In genomic region chr17:38608648-38609047, GRCh38 we compare ENCODE assay signal across 15 cellular contexts. TPM values are rescaled to one million over a fixed set of nuclear protein-coding genes. Genes with fewer than 3 reads are reported as not detected.
A peak's percentile ranks its signal among the peaks of the same experiment; 100 is the strongest.
DNase-seq lines count a peak whose midpoint lies in the region; TF ChIP-seq lines count a peak whose summit lies in the region.
"Had no signal": no experiment of that assay in that cellular context is flagged by ENCODE, and none has a peak within 500 bp of the region (broad histone marks: within the 10 kb centered on the region; RNA-seq: fewer than 3 reads in every experiment).

No MANE protein-coding gene starts in this region.

- H3K4me3 ChIP-seq in neural cell (ENCODE audit: low read length): no peak overlapping the region
- H3K4me3 ChIP-seq: K562, SJSA1 had no signal

- no peaks in the 10 kb centered on the region for H3K27me3 ChIP-seq in neural cell (ENCODE audit: insufficient read depth, low read depth, low read length)

- no peak overlapping the region for H3K4me2 ChIP-seq in neural cell (ENCODE audit: low read length)

- H2AFZ ChIP-seq in neural cell (ENCODE audit: low read depth, low read length): no peak overlapping the region

- peak overlapping the region; percentile 58 for H3K27ac ChIP-seq in neural cell (ENCODE audit: low read length)
- H3K27ac ChIP-seq: neutrophil, SJSA1 had no signal

- no TSS peak for BruUV-seq in MCF 10A (replicated peaks; lab: Mats Ljungman, UMichigan)

- peak; percentile 50 for DNase-seq in G401 (ENCODE audit: low spot score)
- peak; percentile 53 for DNase-seq in NCI-H2107 (lab: John Stamatoyannopoulos, UW)
- DNase-seq in MCF 10A (ENCODE audit: unreplicated experiment): peak; percentile 70
- DNase-seq in GDM1 (lab: John Stamatoyannopoulos, UW): no peak
- DNase-seq in activated gamma-delta T cell treated with Interleukin-2 at 50 U/mL for 16 hours: no peak
- DNase-seq in nephron progenitor cell: no peak
- DNase-seq in stimulated activated CD4-positive, alpha-beta T cell treated with anti-CD3 and anti-CD28 coated beads, Interleukin-4, amount 100 ng/mL, for 1 hour: no peak
- DNase-seq: central memory CD4-positive, alpha-beta T cell; glutamatergic neuron had no signal

- POLR2A ChIA-PET in MCF 10A (lab: Yijun Ruan, JAX): interaction anchor here (0.8 kb wide), 1 partner anchor 59 kb away, joined by 3 read pairs; no protein-coding TSS in a partner anchor

- no peaks in the 10 kb centered on the region for H4K20me1 ChIP-seq in neural cell (ENCODE audit: insufficient read depth)

- TF ChIP-seq RAD21 in neural cell (conservative IDR thresholded peaks at IDR 0.05): no peak

- CTCF ChIA-PET in MCF 10A (lab: Yijun Ruan, JAX): interaction anchor here (0.6 to 1.3 kb wide), 3 partner anchors 10 to 51 kb away, joined by 3 to 4 read pairs (median 3); no protein-coding TSS in a partner anchor

- no peaks in the 10 kb centered on the region for H3K9me3 ChIP-seq in neural cell (ENCODE audit: low read length)
- H3K9me3 ChIP-seq: neutrophil had no signal

- TF ChIP-seq CTCF in MCF 10A (IDR thresholded peaks at IDR 0.05; ENCODE audit: unreplicated experiment) (no peak), neural cell (IDR thresholded peaks at IDR 0.05; ENCODE audit: poor library complexity, severe bottlenecking) (no peak), nephron progenitor cell (IDR thresholded peaks at IDR 0.05) (no peak)

- in situ Hi-C loops in G401 (cut with HindIII; ENCODE audit: low sequenced_read_pairs): no loop called here

- no peaks in the 10 kb centered on the region for H3K4me1 Mint-ChIP-seq in MCF 10A (ENCODE audit: insufficient read depth, unreplicated experiment)
- peaks cover 33% of the 10 kb centered on the region for H3K4me1 Mint-ChIP-seq in nephron progenitor cell

- H3K79me2 ChIP-seq in neural cell (replicated peaks; ENCODE audit: insufficient read depth, low read length): peaks cover 27% of the 10 kb centered on the region

- intact Hi-C loops in MCF 10A (cut with micrococcal nuclease): no loop called here

- H3K9me2 ChIP-seq in neural cell (ENCODE audit: insufficient read depth, low read length): no peaks in the 10 kb centered on the region

- H3K27me3 Mint-ChIP-seq in MCF 10A (ENCODE audit: insufficient read depth, unreplicated experiment) (peaks cover 39% of the 10 kb centered on the region), nephron progenitor cell (ENCODE audit: low read depth, poor library complexity) (peaks cover 90% of the 10 kb centered on the region)

- H3K36me3 ChIP-seq in neural cell (ENCODE audit: insufficient read depth, low read length): no peaks in the 10 kb centered on the region
- H3K36me3 ChIP-seq: neutrophil, SJSA1 had no signal

- H3K9me3 Mint-ChIP-seq in MCF 10A (ENCODE audit: unreplicated experiment) (no peaks in the 10 kb centered on the region), nephron progenitor cell (peaks cover 27% of the 10 kb centered on the region)
- H3K9me3 Mint-ChIP-seq: activated naive CD4-positive, alpha-beta T cell treated with anti-CD3 and anti-CD28 coated beads, Interleukin-2, amount 50 U/mL, for 72 hours had no signal

- no peaks in the 10 kb centered on the region for H3F3A ChIP-seq in neural cell (ENCODE audit: insufficient read depth, low read length, poor library complexity, severe bottlenecking)

- no peak overlapping the region for H3K9ac ChIP-seq in neural cell (ENCODE audit: low read length)

- H3K27ac Mint-ChIP-seq in MCF 10A (ENCODE audit: low read depth, unreplicated experiment) (no peak overlapping the region), nephron progenitor cell (no peak overlapping the region)
- H3K27ac Mint-ChIP-seq: activated naive CD4-positive, alpha-beta T cell treated with anti-CD3 and anti-CD28 coated beads, Interleukin-2, amount 50 U/mL, for 72 hours; B cell had no signal

- H3K4me3 Mint-ChIP-seq in MCF 10A (ENCODE audit: unreplicated experiment) (no peak overlapping the region), nephron progenitor cell (no peak overlapping the region)
- H3K4me3 Mint-ChIP-seq: B cell had no signal

- H3K36me3 Mint-ChIP-seq in MCF 10A (ENCODE audit: insufficient read depth, unreplicated experiment): no peaks in the 10 kb centered on the region
- H3K36me3 Mint-ChIP-seq in nephron progenitor cell (ENCODE audit: low read depth): no peaks in the 10 kb centered on the region
- H3K36me3 Mint-ChIP-seq: activated naive CD4-positive, alpha-beta T cell treated with anti-CD3 and anti-CD28 coated beads, Interleukin-2, amount 50 U/mL, for 72 hours had no signal

- no peak for TF ChIP-seq EP300 in neural cell (conservative IDR thresholded peaks at IDR 0.05; ENCODE audit: poor library complexity, severe bottlenecking)

TF ChIP-seq in neural cell, 6 proteins besides CTCF, POLR2A, EP300 and RAD21:
- TF ChIP-seq EZH2 (IDR thresholded peaks at IDR 0.05; ENCODE audit: borderline replicate concordance, insufficient read depth, low read length, poor library complexity, severe bottlenecking) (no peak), POLR2AphosphoS5 (IDR thresholded peaks at IDR 0.05) (no peak)
TF ChIP-seq in neural cell: peak in this region for 0.

RNA-seq across cellular contexts. Expression of gene SRCIN1, which starts 2.9 kb away (rescaled TPM):
- 8.9 and 12.4 TPM in 2 replicates for total RNA-seq in G401 (2014; rRNA removed; shearing (Covaris generic))
- total RNA-seq in MCF 10A (2022): 5.7 and 8.6 TPM in 2 replicates
- 18.0 and 22.8 TPM in 2 replicates for polyA plus RNA-seq in neural cell
- polyA minus RNA-seq in neural cell: 52.8 and 59.2 TPM in 2 replicates
- total RNA-seq: SJSA1 had no signal

Comparison
In these comparisons a context has a peak if more than half of its experiments do, and no peak if none do; other contexts are left out.
1. DNase-seq: peak in G401 (single experiment), NCI-H2107 (single experiment) and MCF 10A (single experiment); none in GDM1 (single experiment), activated gamma-delta T cell treated with Interleukin-2 at 50 U/mL for 16 hours (single experiment), nephron progenitor cell (single experiment) and stimulated activated CD4-positive, alpha-beta T cell treated with anti-CD3 and anti-CD28 coated beads, Interleukin-4, amount 100 ng/mL, for 1 hour (single experiment).